Comparison of ENCODE assay signal across 1 cellular context in genomic region chr5:91379602-91380490, GRCh38.
A peak's percentile ranks its signal among the peaks of the same experiment; 100 is the strongest.
TF ChIP-seq lines count a peak whose summit lies in the region.

No MANE protein-coding gene starts in this region.

TF ChIP-seq in HepG2, 621 proteins besides CTCF, POLR2A, EP300 and RAD21 (continued from another document and continues in another):
- TF ChIP-seq ZHX1 (CRISPR knock-in tag; IDR thresholded peaks at IDR 0.05; ENCODE audit: low read depth) (no peak), SATB2 (CRISPR knock-in tag; IDR thresholded peaks at IDR 0.05) (no peak), ZNF362 (CRISPR knock-in tag; IDR thresholded peaks at IDR 0.05; ENCODE audit: borderline replicate concordance) (no peak), LBX2 (CRISPR knock-in tag; IDR thresholded peaks at IDR 0.05; ENCODE audit: borderline replicate concordance) (no peak), IRF2 (CRISPR knock-in tag; IDR thresholded peaks at IDR 0.05) (peak; percentile 83), ZNF883 (CRISPR knock-in tag; IDR thresholded peaks at IDR 0.05; ENCODE audit: not compliant biosample characterization) (no peak), HMGA1 (CRISPR knock-in tag; conservative IDR thresholded peaks at IDR 0.05) (no peak), ZNF646 (CRISPR knock-in tag; IDR thresholded peaks at IDR 0.05) (no peak), MIER3 (CRISPR knock-in tag; IDR thresholded peaks at IDR 0.05; ENCODE audit: borderline replicate concordance) (no peak), SOX5 (CRISPR knock-in tag; IDR thresholded peaks at IDR 0.05; ENCODE audit: borderline replicate concordance) (no peak), CBX1 (IDR thresholded peaks at IDR 0.05; ENCODE audit: low read depth) (no peak), RNF2 (conservative IDR thresholded peaks at IDR 0.05; ENCODE audit: low read depth) (no peak), ZNF703 (CRISPR knock-in tag; IDR thresholded peaks at IDR 0.05; ENCODE audit: borderline replicate concordance) (no peak), HNRNPL (IDR thresholded peaks at IDR 0.05; ENCODE audit: low read depth, low read length) (no peak), SAP130 (CRISPR knock-in tag; IDR thresholded peaks at IDR 0.05; ENCODE audit: low read depth) (peak; percentile 89), AFF4 (CRISPR knock-in tag; IDR thresholded peaks at IDR 0.05) (no peak), STAG1 (CRISPR knock-in tag; IDR thresholded peaks at IDR 0.05) (no peak), NAIF1 (CRISPR knock-in tag; IDR thresholded peaks at IDR 0.05; ENCODE audit: borderline replicate concordance) (no peak), ZBTB7A (CRISPR knock-in tag; IDR thresholded peaks at IDR 0.05) (no peak), MBNL3 (CRISPR knock-in tag; conservative IDR thresholded peaks at IDR 0.05) (no peak), ZNF558 (CRISPR knock-in tag; IDR thresholded peaks at IDR 0.05; ENCODE audit: borderline replicate concordance) (no peak), DNMT1 (CRISPR knock-in tag; IDR thresholded peaks at IDR 0.05) (no peak), FOSL2 (CRISPR knock-in tag; IDR thresholded peaks at IDR 0.05) (no peak), ZNF597 (CRISPR knock-in tag; IDR thresholded peaks at IDR 0.05) (no peak), RFXANK (CRISPR knock-in tag; IDR thresholded peaks at IDR 0.05) (no peak), AGO1 (IDR thresholded peaks at IDR 0.05; ENCODE audit: low read depth, low read length, poor library complexity, severe bottlenecking) (no peak), MXD1 (CRISPR knock-in tag; IDR thresholded peaks at IDR 0.05) (0 out of 2 replicates have a peak, but pooled peaks have one; percentile 8), ZNF878 (CRISPR knock-in tag; IDR thresholded peaks at IDR 0.05) (0 out of 2 replicates have a peak, but pooled peaks have one; percentile 40), HNF4A (CRISPR knock-in tag; IDR thresholded peaks at IDR 0.05) (no peak), ELF3 (CRISPR knock-in tag; IDR thresholded peaks at IDR 0.05) (peak; percentile 29; the same call in 1 of the 2 replicates), ZNF781 (CRISPR knock-in tag; IDR thresholded peaks at IDR 0.05; ENCODE audit: borderline replicate concordance, not compliant biosample characterization) (no peak), ZNF562 (CRISPR knock-in tag; IDR thresholded peaks at IDR 0.05; ENCODE audit: borderline replicate concordance) (no peak), PRPF4 (IDR thresholded peaks at IDR 0.05; ENCODE audit: low read depth, low read length, poor library complexity, severe bottlenecking) (no peak), MXD3 (CRISPR knock-in tag; IDR thresholded peaks at IDR 0.05) (no peak), ARNTL (CRISPR knock-in tag; IDR thresholded peaks at IDR 0.05) (no peak), POLR2AphosphoS2 (IDR thresholded peaks at IDR 0.05; ENCODE audit: low read depth, low read length) (no peak), MYC (CRISPR knock-in tag; IDR thresholded peaks at IDR 0.05; ENCODE audit: borderline replicate concordance) (no peak; the same call in none of the 2 replicates), XRCC5 (optimal IDR thresholded peaks at IDR 0.05; ENCODE audit: low read length) (no peak), PLSCR1 (CRISPR knock-in tag; IDR thresholded peaks at IDR 0.05; ENCODE audit: borderline replicate concordance) (no peak), ZNF770 (CRISPR knock-in tag; IDR thresholded peaks at IDR 0.05) (no peak), NFE2L1 (CRISPR knock-in tag; IDR thresholded peaks at IDR 0.05; ENCODE audit: borderline replicate concordance) (no peak), ZNF510 (CRISPR knock-in tag; IDR thresholded peaks at IDR 0.05; ENCODE audit: low read depth) (no peak), ZNF670 (CRISPR knock-in tag; IDR thresholded peaks at IDR 0.05; ENCODE audit: borderline replicate concordance) (no peak), ZNF317 (CRISPR knock-in tag; IDR thresholded peaks at IDR 0.05) (no peak), ZNF616 (CRISPR knock-in tag; IDR thresholded peaks at IDR 0.05; ENCODE audit: low read depth) (no peak)
